ENCODE assay signal across 9 cellular contexts in the genomic region with DNA sequence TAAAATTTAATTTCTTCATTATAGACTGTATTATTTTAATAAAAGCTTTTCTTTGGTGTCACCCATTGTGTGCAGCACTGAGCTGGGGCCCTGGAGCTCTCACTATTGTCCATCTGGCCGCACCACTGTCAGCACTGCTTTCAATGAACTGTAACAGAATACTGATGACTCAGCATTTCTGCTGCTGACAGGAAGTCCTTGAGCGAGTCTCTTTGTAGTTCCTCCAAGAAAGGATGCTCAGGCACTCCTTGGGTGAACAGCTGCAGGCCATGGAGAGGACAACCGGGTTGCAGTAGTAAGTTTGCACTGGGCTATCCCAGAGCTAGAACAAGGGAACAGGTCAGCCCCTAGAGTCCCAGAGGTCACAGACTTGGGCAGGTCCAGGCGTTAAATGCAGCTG.
A peak's percentile ranks its signal among the peaks of the same experiment; 100 is the strongest.
DNase-seq lines count a peak whose midpoint lies in the region; ATAC-seq and TF ChIP-seq lines count a peak whose summit lies in the region.
"Had no signal": no experiment of that assay in that cellular context is flagged by ENCODE, and none has a peak within 500 bp of the region (broad histone marks: within the 10 kb centered on the region; RNA-seq: fewer than 3 reads in every experiment).

No MANE protein-coding gene starts in this region.

- no peak overlapping the region for H3K4me3 Mint-ChIP-seq in activated T-helper 17 cell treated with anti-CD3 and anti-CD28 coated beads, Interleukin-2, amount 50 U/mL, for 72 hours

- H3K36me3 ChIP-seq in fibroblast of lung (ENCODE audit: control insufficient read depth, insufficient read depth, low read length) = no peaks in the 10 kb centered on the region

- H3K9me3 Mint-ChIP-seq in activated T-helper 17 cell treated with anti-CD3 and anti-CD28 coated beads, Interleukin-2, amount 50 U/mL, for 72 hours = no peaks in the 10 kb centered on the region

- peak; percentile 59 for ATAC-seq in GM21526 (IDR thresholded peaks at IDR 0.05; ENCODE audit: low FRiP score, unreplicated experiment)
- ATAC-seq in activated T-helper 17 cell treated with anti-CD3 and anti-CD28 coated beads, Interleukin-2, amount 50 U/mL, for 72 hours (replicated peaks) = no peak
- ATAC-seq in HG03097 (IDR thresholded peaks at IDR 0.05; ENCODE audit: low FRiP score, unreplicated experiment) = no peak

- no peaks in the 10 kb centered on the region for H3K79me2 ChIP-seq in fibroblast of lung (ENCODE audit: control insufficient read depth, insufficient read depth, low read length)

- H3K4me2 ChIP-seq in fibroblast of lung (ENCODE audit: extremely low read depth, insufficient read depth, low read length) = no peak overlapping the region

- H3K27ac ChIP-seq in fibroblast of lung (ENCODE audit: insufficient read depth, low read length) = no peak overlapping the region
- H3K27ac ChIP-seq: psoas muscle had no signal

- peaks cover 38% of the 10 kb centered on the region for H3K27me3 Mint-ChIP-seq in activated T-helper 17 cell treated with anti-CD3 and anti-CD28 coated beads, Interleukin-2, amount 50 U/mL, for 72 hours

- no peak for TF ChIP-seq CTCF in fibroblast of lung (conservative IDR thresholded peaks at IDR 0.05 in 1 of 2, IDR thresholded peaks at IDR 0.05 in 1 of 2; ENCODE audit: low read depth in 1 of 2, low read length in 2 of 2)

- H3K4me1 Mint-ChIP-seq in activated T-helper 17 cell treated with anti-CD3 and anti-CD28 coated beads, Interleukin-2, amount 50 U/mL, for 72 hours = no peaks in the 10 kb centered on the region

- DNase-seq in COLO668 (lab: John Stamatoyannopoulos, UW; ENCODE audit: unreplicated experiment) (peak; percentile 22), NAMALWA (ENCODE audit: low spot score) (peak; percentile 24), fibroblast of lung (ENCODE audit: low read depth in 2 of 2) (peak; percentile 38 to 75), AG08395 (ENCODE audit: low spot score) (no peak), NCI-H1436 treated with DMSO at 0.1 percent for 48 hours (lab: John Stamatoyannopoulos, UW) (no peak)
- DNase-seq: psoas muscle had no signal

- H3K9ac ChIP-seq in fibroblast of lung (ENCODE audit: insufficient read depth, low read length) = no peak overlapping the region

- H3K27me3 ChIP-seq in fibroblast of lung (ENCODE audit: control insufficient read depth, insufficient read depth, low read length) = peaks cover 5% of the 10 kb centered on the region

- no peaks in the 10 kb centered on the region for H4K20me1 ChIP-seq in fibroblast of lung (ENCODE audit: control insufficient read depth, extremely low read depth, insufficient read depth, low read length)

- H3K9me3 ChIP-seq in fibroblast of lung (ENCODE audit: control insufficient read depth, insufficient read depth, low read depth, low read length) = no peaks in the 10 kb centered on the region
- H3K9me3 ChIP-seq: psoas muscle had no signal

- H3K4me3 ChIP-seq in fibroblast of lung (replicated peaks in 1 of 4; ENCODE audit: control extremely low read depth in 1 of 4, insufficient read depth in 1 of 4, low read depth in 3 of 4, low read length in 4 of 4) = no peak overlapping the region
- H3K4me3 ChIP-seq: psoas muscle had no signal

- H3K27ac Mint-ChIP-seq in activated T-helper 17 cell treated with anti-CD3 and anti-CD28 coated beads, Interleukin-2, amount 50 U/mL, for 72 hours = no peak overlapping the region

- no peaks in the 10 kb centered on the region for H3K4me1 ChIP-seq in fibroblast of lung (ENCODE audit: control insufficient read depth, extremely low read depth, insufficient read depth, low read length)
- H3K4me1 ChIP-seq: psoas muscle had no signal

- no peak overlapping the region for H2AFZ ChIP-seq in fibroblast of lung (ENCODE audit: low read length)

- no peaks in the 10 kb centered on the region for H3K36me3 Mint-ChIP-seq in activated T-helper 17 cell treated with anti-CD3 and anti-CD28 coated beads, Interleukin-2, amount 50 U/mL, for 72 hours (ENCODE audit: low read depth)

Comparison
In these comparisons a context has a peak if more than half of its experiments do, and no peak if none do; other contexts are left out.
1. DNase-seq: peak in COLO668 (single experiment), NAMALWA (single experiment) and fibroblast of lung (2 of 2); none in AG08395 (single experiment) and NCI-H1436 treated with DMSO at 0.1 percent for 48 hours (single experiment).